In the genomic region with DNA sequence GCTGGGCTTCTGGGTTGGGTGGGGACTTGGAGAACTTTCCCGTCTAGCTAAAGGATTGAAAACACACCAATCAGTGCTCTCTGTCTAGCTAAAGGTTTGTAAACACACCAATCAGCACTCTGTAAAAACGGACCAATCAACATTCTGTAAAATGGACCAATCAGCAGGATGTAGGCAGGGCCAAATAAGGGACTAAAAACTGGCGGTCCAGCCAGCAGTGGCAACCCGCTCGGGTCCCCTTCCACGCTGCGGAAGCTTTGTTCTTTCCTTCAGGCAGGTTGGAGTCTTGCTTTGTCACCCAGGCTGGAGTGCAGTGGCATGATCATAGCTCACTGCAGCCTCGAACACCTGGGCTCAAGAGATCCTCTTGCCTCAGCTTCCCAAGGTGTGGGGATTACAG, we compare ENCODE assay signal across 8 cellular contexts. TPM values are rescaled to one million over a fixed set of nuclear protein-coding genes. Genes with fewer than 3 reads are reported as not detected.
DNase-seq lines count a peak whose midpoint lies in the region; ATAC-seq, FAIRE-seq and TF ChIP-seq lines count a peak whose summit lies in the region.
"Not testable (repeated sequence)": the region's sequence is repeated elsewhere in the genome, so short reads cannot be mapped to it uniquely, and the experiment has no call there.

No MANE protein-coding gene starts in this region.

- peaks cover 24% of the 10 kb centered on the region for H3K4me1 Mint-ChIP-seq in Caco-2 (ENCODE audit: low read depth, unreplicated experiment)
- H3K4me1 Mint-ChIP-seq in T-helper 17 cell, result peaks cover 19% of the 10 kb centered on the region
- peaks cover 20% of the 10 kb centered on the region for H3K4me1 Mint-ChIP-seq in activated T-helper 17 cell treated with anti-CD3 and anti-CD28 coated beads, Interleukin-2, amount 50 U/mL, for 72 hours
- peaks cover 20% of the 10 kb centered on the region for H3K4me1 Mint-ChIP-seq in neural progenitor cell
- peaks cover 16% of the 10 kb centered on the region for H3K4me1 Mint-ChIP-seq in type B pancreatic cell (ENCODE audit: unreplicated experiment)

- not testable (repeated sequence) for H3K9me3 Mint-ChIP-seq in Caco-2 (ENCODE audit: unreplicated experiment); activated T-helper 17 cell treated with anti-CD3 and anti-CD28 coated beads, Interleukin-2, amount 50 U/mL, for 72 hours; neural progenitor cell; type B pancreatic cell

- H3K79me2 ChIP-seq in Loucy (ENCODE audit: insufficient read depth, low read length) (peaks cover 36% of the 10 kb centered on the region), neural progenitor cell (ENCODE audit: low read depth) (peaks cover 34% of the 10 kb centered on the region)

- DNase-seq in Caco-2; T-helper 17 cell; neural progenitor cell (ENCODE audit: low spot score); type B pancreatic cell (ENCODE audit: extremely low spot score, unreplicated experiment): not testable (repeated sequence)
- peak; percentile 59 for DNase-seq in coronary artery (ENCODE audit: low spot score)
- peak; percentile 41 for DNase-seq in kidney

- H2AFZ ChIP-seq in Loucy (ENCODE audit: low read length); neural progenitor cell (replicated peaks): not testable (repeated sequence)

- TF ChIP-seq CTCF in Caco-2 (IDR thresholded peaks at IDR 0.05; ENCODE audit: insufficient read depth in 1 of 2, low read depth in 1 of 2, low read length in 1 of 2, severe bottlenecking in 1 of 2, unreplicated experiment in 1 of 2); Loucy (conservative IDR thresholded peaks at IDR 0.05; ENCODE audit: low read length); coronary artery (IDR thresholded peaks at IDR 0.05); kidney (IDR thresholded peaks at IDR 0.05; ENCODE audit: borderline replicate concordance, extremely low read depth, insufficient read depth); neural progenitor cell (IDR thresholded peaks at IDR 0.05); type B pancreatic cell (conservative IDR thresholded peaks at IDR 0.05): not testable (repeated sequence)

- H4K20me1 ChIP-seq in Loucy (ENCODE audit: insufficient read depth, low read length, poor library complexity, severe bottlenecking) (peaks cover 28% of the 10 kb centered on the region), neural progenitor cell (ENCODE audit: low read depth) (peaks cover 27% of the 10 kb centered on the region)

- intact Hi-C loops in Caco-2 (cut with micrococcal nuclease; ENCODE audit: unreplicated experiment), result loop anchor here (2.0 kb wide), 1 partner anchor 135 kb away; a partner anchor contains a TSS
- intact Hi-C loops in kidney (cut with DNase I), result not testable (repeated sequence)

- H3K4me3 ChIP-seq in Caco-2 (ENCODE audit: low read depth, low read length), result peak overlapping the region; percentile 90
- H3K4me3 ChIP-seq in Loucy (ENCODE audit: low read length, poor library complexity, severe bottlenecking), result peak overlapping the region; percentile 97
- not testable (repeated sequence) for H3K4me3 ChIP-seq in coronary artery; kidney (ENCODE audit: low read length in 2 of 2)
- H3K4me3 ChIP-seq in neural progenitor cell, result peak overlapping the region; percentile 89

- H3K36me3 Mint-ChIP-seq in Caco-2 (ENCODE audit: insufficient read depth, unreplicated experiment), result peaks cover 43% of the 10 kb centered on the region
- H3K36me3 Mint-ChIP-seq in T-helper 17 cell (ENCODE audit: low read depth), result not testable (repeated sequence)
- H3K36me3 Mint-ChIP-seq in activated T-helper 17 cell treated with anti-CD3 and anti-CD28 coated beads, Interleukin-2, amount 50 U/mL, for 72 hours (ENCODE audit: low read depth), result peaks cover 42% of the 10 kb centered on the region
- peaks cover 17% of the 10 kb centered on the region for H3K36me3 Mint-ChIP-seq in neural progenitor cell
- H3K36me3 Mint-ChIP-seq in type B pancreatic cell, result peaks cover 22% of the 10 kb centered on the region

- not testable (repeated sequence) for BruUV-seq in Caco-2 (replicated peaks; lab: Mats Ljungman, UMichigan)

- not testable (repeated sequence) for H3K27ac Mint-ChIP-seq in Caco-2 (ENCODE audit: unreplicated experiment); activated T-helper 17 cell treated with anti-CD3 and anti-CD28 coated beads, Interleukin-2, amount 50 U/mL, for 72 hours; neural progenitor cell; type B pancreatic cell
- peak overlapping the region; percentile 96 for H3K27ac Mint-ChIP-seq in T-helper 17 cell

- not testable (repeated sequence) for H3K9me2 ChIP-seq in Loucy (replicated peaks; ENCODE audit: low read depth, low read length)

- not testable (repeated sequence) for H3F3A ChIP-seq in Loucy (ENCODE audit: low read depth)
- H3F3A ChIP-seq in neural progenitor cell (ENCODE audit: low read depth), result peaks cover 26% of the 10 kb centered on the region

- not testable (repeated sequence) for H3K9me3 ChIP-seq in Caco-2; Loucy (ENCODE audit: insufficient read depth, low read depth, low read length); T-helper 17 cell (ENCODE audit: control insufficient read depth, low read length, poor library complexity, severe bottlenecking); kidney (ENCODE audit: control insufficient read depth in 1 of 2, low read length in 2 of 2); neural progenitor cell (ENCODE audit: low read depth)

- peak overlapping the region; percentile 75 for H3K4me3 Mint-ChIP-seq in Caco-2 (ENCODE audit: unreplicated experiment)
- H3K4me3 Mint-ChIP-seq in T-helper 17 cell, result peak overlapping the region; percentile 90
- H3K4me3 Mint-ChIP-seq in activated T-helper 17 cell treated with anti-CD3 and anti-CD28 coated beads, Interleukin-2, amount 50 U/mL, for 72 hours, result peak overlapping the region; percentile 90
- H3K4me3 Mint-ChIP-seq in neural progenitor cell, result peak overlapping the region; percentile 96
- peak overlapping the region; percentile 97 for H3K4me3 Mint-ChIP-seq in type B pancreatic cell

- peaks cover 11% of the 10 kb centered on the region for H3K4me1 ChIP-seq in Caco-2
- peaks cover 29% of the 10 kb centered on the region for H3K4me1 ChIP-seq in Loucy (ENCODE audit: insufficient read depth, low read length, poor library complexity, severe bottlenecking)
- H3K4me1 ChIP-seq in kidney (ENCODE audit: control insufficient read depth in 1 of 2, insufficient read depth in 1 of 2, low read depth in 1 of 2, low read length in 2 of 2); neural progenitor cell: not testable (repeated sequence)

- not testable (repeated sequence) for H3K36me3 ChIP-seq in Caco-2 (ENCODE audit: control insufficient read depth, insufficient read depth, low read length); neural progenitor cell
- H3K36me3 ChIP-seq in Loucy (ENCODE audit: insufficient read depth, low read length) (peaks cover 24% of the 10 kb centered on the region), kidney (ENCODE audit: control insufficient read depth in 1 of 2, insufficient read depth in 2 of 2, low read length in 2 of 2) (peaks cover 16 to 22% of the 10 kb centered on the region in 2 donors)

- H3K4me2 ChIP-seq in Loucy (ENCODE audit: low read depth, low read length, poor library complexity, severe bottlenecking) (peak overlapping the region; percentile 90), neural progenitor cell (peak overlapping the region; percentile 92)

- not testable (repeated sequence) for H3K27me3 Mint-ChIP-seq in Caco-2 (ENCODE audit: insufficient read depth, unreplicated experiment); neural progenitor cell (ENCODE audit: insufficient read depth, low read depth); type B pancreatic cell
- H3K27me3 Mint-ChIP-seq in T-helper 17 cell, result peaks cover 19% of the 10 kb centered on the region
- peaks cover 15% of the 10 kb centered on the region for H3K27me3 Mint-ChIP-seq in activated T-helper 17 cell treated with anti-CD3 and anti-CD28 coated beads, Interleukin-2, amount 50 U/mL, for 72 hours

- FAIRE-seq in kidney (lab: Jason Lieb, UNC), result not testable (repeated sequence)

- CTCF ChIA-PET in Caco-2 (lab: Charles Lee), result interaction anchor here (1.9 kb wide), 1 partner anchor 12 kb away, joined by 7 read pairs; no protein-coding TSS in a partner anchor

- not testable (repeated sequence) for ATAC-seq in T-helper 17 cell; activated T-helper 17 cell treated with anti-CD3 and anti-CD28 coated beads, Interleukin-2, amount 50 U/mL, for 72 hours (replicated peaks)

- H3K27ac ChIP-seq in coronary artery; kidney (ENCODE audit: low read depth in 2 of 2, low read length in 2 of 2); neural progenitor cell: not testable (repeated sequence)

- H3K27me3 ChIP-seq in Caco-2 (replicated peaks; ENCODE audit: control insufficient read depth, insufficient read depth, low read length); Loucy (ENCODE audit: insufficient read depth, low read length, poor library complexity, severe bottlenecking); neural progenitor cell: not testable (repeated sequence)

- POLR2A ChIA-PET in Caco-2 (lab: Charles Lee), result interaction anchor here (0.6 to 3.2 kb wide), 6 partner anchors 40 to 656 kb away, joined by 3 to 42 read pairs (median 10); a partner anchor contains a TSS

- H3K9ac ChIP-seq in Loucy (ENCODE audit: low read depth, low read length, poor library complexity, severe bottlenecking), result peak overlapping the region; percentile 100
- H3K9ac ChIP-seq in kidney (ENCODE audit: low read length in 2 of 2); neural progenitor cell: not testable (repeated sequence)

RNA-seq across cellular contexts. Expression of a gene that starts 1.4 kb away (rescaled TPM):
- total RNA-seq in Caco-2 (2022) (312 and 335 TPM in 2 replicates), T-helper 17 cell (100 to 1,000 TPM; 257 to 285 TPM), kidney (131 TPM), neural progenitor cell (ENCODE audit: low replicate concordance) (79.6 and 86.1 TPM in 2 replicates), type B pancreatic cell (ENCODE audit: low replicate concordance) (203 and 280 TPM in 2 replicates)
- 100 to 1,000 TPM; 111 to 171 TPM for total RNA-seq in activated T-helper 17 cell treated with anti-CD3 and anti-CD28 coated beads, Interleukin-2, amount 50 U/mL, for 72 hours
- 84.9 TPM for polyA plus RNA-seq in kidney (ENCODE audit: insufficient read depth, low read depth, low replicate concordance)

RNA-seq across cellular contexts. Expression of a gene that starts 51.2 kb away (rescaled TPM):
- total RNA-seq in Caco-2 (2022) (8.4 and 11.5 TPM in 2 replicates), T-helper 17 cell (10 to 100 TPM in 1 of 2 donors, 1 to 10 TPM in 1; 9.9 to 11.6 TPM), kidney (16.2 TPM), neural progenitor cell (ENCODE audit: low replicate concordance) (27.6 and 51.4 TPM in 2 replicates), type B pancreatic cell (ENCODE audit: low replicate concordance) (12.2 and 23.1 TPM in 2 replicates)
- 10 to 100 TPM in 1 of 2 donors, 1 to 10 TPM in 1; 6.1 to 15.3 TPM for total RNA-seq in activated T-helper 17 cell treated with anti-CD3 and anti-CD28 coated beads, Interleukin-2, amount 50 U/mL, for 72 hours
- polyA plus RNA-seq in kidney (ENCODE audit: insufficient read depth, low read depth, low replicate concordance), result 4.8 TPM
